In genomic region chr16:75252049-75252864, GRCh38 we compare ENCODE assay signal across 2 cellular contexts.
A peak's percentile ranks its signal among the peaks of the same experiment; 100 is the strongest.
TF ChIP-seq lines count a peak whose summit lies in the region.

No MANE protein-coding gene starts in this region.

TF ChIP-seq in IMR-90, 13 proteins besides CTCF, POLR2A, EP300 and RAD21:
- 0 out of 2 replicates have a peak, but pooled peaks have one; percentile 3 for TF ChIP-seq MXI1 (IDR thresholded peaks at IDR 0.05; ENCODE audit: borderline replicate concordance, low read depth, low read length)
- no peak for TF ChIP-seq RFX5 (IDR thresholded peaks at IDR 0.05; ENCODE audit: low read depth, low read length)
- no peak for TF ChIP-seq NFE2L2 (IDR thresholded peaks at IDR 0.05; ENCODE audit: low read depth, low read length)

TF ChIP-seq in HepG2, 621 proteins besides CTCF, POLR2A, EP300 and RAD21 (continues in another document):
- TF ChIP-seq ZNF619 (CRISPR knock-in tag; IDR thresholded peaks at IDR 0.05), result 0 out of 2 replicates have a peak, but pooled peaks have one; percentile 77
- TF ChIP-seq ZNF609 (CRISPR knock-in tag; IDR thresholded peaks at IDR 0.05; ENCODE audit: borderline replicate concordance), result no peak
- TF ChIP-seq ADNP (CRISPR knock-in tag; IDR thresholded peaks at IDR 0.05), result no peak
- TF ChIP-seq MAFK (conservative IDR thresholded peaks at IDR 0.05 in 1 of 2, IDR thresholded peaks at IDR 0.05 in 1 of 2; ENCODE audit: low read length in 2 of 2), result no peak
- TF ChIP-seq ZBTB26 (CRISPR knock-in tag; IDR thresholded peaks at IDR 0.05; ENCODE audit: borderline replicate concordance), result no peak
- no peak for TF ChIP-seq ZNF569 (CRISPR knock-in tag; IDR thresholded peaks at IDR 0.05; ENCODE audit: borderline replicate concordance)
- peak; percentile 26 for TF ChIP-seq XRCC5 (optimal IDR thresholded peaks at IDR 0.05; ENCODE audit: low read length)
- peak; percentile 13; the same call in 1 of the 2 replicates for TF ChIP-seq NFYB (CRISPR knock-in tag; IDR thresholded peaks at IDR 0.05)
- 0 out of 2 replicates have a peak, but pooled peaks have one; percentile 51 for TF ChIP-seq ZNF672 (CRISPR knock-in tag; IDR thresholded peaks at IDR 0.05)
- peak; percentile 78; the same call in 1 of the 2 replicates for TF ChIP-seq ZNF501 (CRISPR knock-in tag; IDR thresholded peaks at IDR 0.05)
- TF ChIP-seq JARID2 (CRISPR knock-in tag; IDR thresholded peaks at IDR 0.05; ENCODE audit: insufficient replicate concordance), result no peak
- peak; percentile 93 for TF ChIP-seq RBM22 (optimal IDR thresholded peaks at IDR 0.05; ENCODE audit: low read length)
- no peak for TF ChIP-seq JUND (CRISPR knock-in tag; IDR thresholded peaks at IDR 0.05)
- peak; percentile 57; the same call in 1 of the 2 replicates for TF ChIP-seq SALL1 (CRISPR knock-in tag; IDR thresholded peaks at IDR 0.05)
- no peak for TF ChIP-seq PPARG (CRISPR knock-in tag; conservative IDR thresholded peaks at IDR 0.05)
- 0 out of 2 replicates have a peak, but pooled peaks have one; percentile 39 for TF ChIP-seq GATAD2A (CRISPR knock-in tag; IDR thresholded peaks at IDR 0.05)
- peak; percentile 62; the same call in 1 of the 2 replicates for TF ChIP-seq ZFP91 (CRISPR knock-in tag; IDR thresholded peaks at IDR 0.05; ENCODE audit: borderline replicate concordance)
- TF ChIP-seq ZNF224 (CRISPR knock-in tag; IDR thresholded peaks at IDR 0.05), result no peak
- TF ChIP-seq DMAP1 (CRISPR knock-in tag; IDR thresholded peaks at IDR 0.05), result no peak
- TF ChIP-seq THAP8 (CRISPR knock-in tag; IDR thresholded peaks at IDR 0.05; ENCODE audit: borderline replicate concordance), result no peak
- TF ChIP-seq LRRFIP1 (CRISPR knock-in tag; conservative IDR thresholded peaks at IDR 0.05), result no peak
- no peak for TF ChIP-seq SKIL (CRISPR knock-in tag; IDR thresholded peaks at IDR 0.05; ENCODE audit: borderline replicate concordance)
- 0 out of 2 replicates have a peak, but pooled peaks have one; percentile 17 for TF ChIP-seq SP4 (CRISPR knock-in tag; IDR thresholded peaks at IDR 0.05)
- peak; percentile 26; the same call in 1 of the 2 replicates for TF ChIP-seq POLR2AphosphoS5 (IDR thresholded peaks at IDR 0.05; ENCODE audit: low read depth, low read length)
- TF ChIP-seq MAX (IDR thresholded peaks at IDR 0.05), result peak; percentile 41; the same call in 1 of the 2 replicates
- TF ChIP-seq RNF219 (CRISPR knock-in tag; IDR thresholded peaks at IDR 0.05), result no peak
- no peak for TF ChIP-seq FOXP1 (IDR thresholded peaks at IDR 0.05)
- no peak for TF ChIP-seq FOXP1 (CRISPR knock-in tag; IDR thresholded peaks at IDR 0.05)
- TF ChIP-seq ZNF333 (CRISPR knock-in tag; IDR thresholded peaks at IDR 0.05; ENCODE audit: borderline replicate concordance), result 0 out of 2 replicates have a peak, but pooled peaks have one; percentile 58
- no peak for TF ChIP-seq ATRX (CRISPR knock-in tag; IDR thresholded peaks at IDR 0.05; ENCODE audit: borderline replicate concordance)
- TF ChIP-seq CEBPG (CRISPR knock-in tag; IDR thresholded peaks at IDR 0.05), result no peak
- TF ChIP-seq ZSCAN21 (CRISPR knock-in tag; IDR thresholded peaks at IDR 0.05; ENCODE audit: borderline replicate concordance), result 0 out of 2 replicates have a peak, but pooled peaks have one; percentile 45
- TF ChIP-seq POLR2G (IDR thresholded peaks at IDR 0.05; ENCODE audit: low read depth, low read length), result peak; percentile 8; the same call in 1 of the 2 replicates
- TF ChIP-seq GFI1 (CRISPR knock-in tag; IDR thresholded peaks at IDR 0.05; ENCODE audit: borderline replicate concordance), result no peak
- 0 out of 2 replicates have a peak, but pooled peaks have one; percentile 55 for TF ChIP-seq ZSCAN25 (CRISPR knock-in tag; IDR thresholded peaks at IDR 0.05)
- TF ChIP-seq ZNF841 (CRISPR knock-in tag; IDR thresholded peaks at IDR 0.05; ENCODE audit: borderline replicate concordance), result no peak
- no peak for TF ChIP-seq SRSF1 (optimal IDR thresholded peaks at IDR 0.05; ENCODE audit: low read depth, low read length)
- no peak for TF ChIP-seq SMYD3 (CRISPR knock-in tag; IDR thresholded peaks at IDR 0.05)
- TF ChIP-seq ZNF280D (CRISPR knock-in tag; IDR thresholded peaks at IDR 0.05), result no peak
- TF ChIP-seq ATM (IDR thresholded peaks at IDR 0.05; ENCODE audit: borderline replicate concordance), result no peak
- peak; percentile 13; the same call in 1 of the 2 replicates for TF ChIP-seq RXRA (CRISPR knock-in tag; IDR thresholded peaks at IDR 0.05)
- TF ChIP-seq MXD3 (CRISPR knock-in tag; IDR thresholded peaks at IDR 0.05), result 0 out of 2 replicates have a peak, but pooled peaks have one; percentile 12
